8 cellular contexts compared by ENCODE assay signal in the genomic region with DNA sequence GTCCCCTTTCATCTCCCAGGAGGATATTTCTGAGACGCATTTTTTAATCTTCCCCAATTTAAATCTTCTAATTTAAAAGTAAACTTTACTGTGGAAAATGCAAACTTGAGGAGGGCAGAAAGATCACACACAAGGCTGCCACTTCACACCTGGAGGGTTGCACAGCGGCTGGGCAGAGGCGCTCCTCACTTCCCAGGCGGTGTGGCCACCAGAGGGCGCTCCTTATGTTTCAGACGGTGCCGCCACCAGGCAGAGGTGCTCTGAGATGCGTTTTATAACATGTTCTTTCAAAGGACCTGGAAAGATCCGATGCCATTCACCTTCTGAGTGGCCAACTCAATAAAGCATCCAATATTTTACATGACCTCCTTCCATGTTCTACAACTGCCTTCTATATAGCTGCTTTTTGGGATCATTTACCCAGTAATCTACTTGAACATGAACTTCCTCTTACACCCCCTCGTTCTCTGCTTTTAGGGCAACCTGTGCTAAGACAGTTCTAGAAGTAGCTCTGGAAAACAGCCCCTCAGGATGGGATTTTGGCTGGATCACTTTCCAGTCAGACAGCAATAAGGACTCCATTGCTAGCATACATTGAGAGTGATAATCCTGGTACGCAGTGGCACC. TPM values are rescaled to one million over a fixed set of nuclear protein-coding genes. Genes with fewer than 3 reads are reported as not detected.
A peak's percentile ranks its signal among the peaks of the same experiment; 100 is the strongest.
DNase-seq lines count a peak whose midpoint lies in the region; ATAC-seq and TF ChIP-seq lines count a peak whose summit lies in the region.

No MANE protein-coding gene starts in this region.

- no peaks in the 10 kb centered on the region for H3K36me3 ChIP-seq in SK-N-SH (replicated peaks in 1 of 2; ENCODE audit: control insufficient read depth in 1 of 2, insufficient read depth in 2 of 2, low read length in 1 of 2)
- no peaks in the 10 kb centered on the region for H3K36me3 ChIP-seq in thoracic aorta

- no peak overlapping the region for H3K27ac ChIP-seq in SK-N-SH (ENCODE audit: low read depth in 2 of 2, low read length in 1 of 2)
- no peak overlapping the region for H3K27ac ChIP-seq in thoracic aorta

- no peak for TF ChIP-seq EP300 in SK-N-SH (IDR thresholded peaks at IDR 0.05; ENCODE audit: borderline replicate concordance in 1 of 2, low read depth in 1 of 2, low read length in 1 of 2)

- H3K4me3 ChIP-seq in SK-N-SH (ENCODE audit: low read depth in 2 of 2, low read length in 1 of 2): no peak overlapping the region
- no peak overlapping the region for H3K4me3 ChIP-seq in thoracic aorta

- H3F3A ChIP-seq in SK-N-SH (replicated peaks; ENCODE audit: insufficient read depth): no peaks in the 10 kb centered on the region

- no peak overlapping the region for H3K4me3 Mint-ChIP-seq in glutamatergic neuron (ENCODE audit: unreplicated experiment)
- no peak overlapping the region for H3K4me3 Mint-ChIP-seq in activated T-helper 17 cell treated with anti-CD3 and anti-CD28 coated beads, Interleukin-2, amount 50 U/mL, for 72 hours

- WGBS in SK-N-SH (ENCODE audit: low lambda C conversion rate): 7% methylated on average over 11 of the region's 11 CpGs

- peak; percentile 72 for DNase-seq in activated effector memory CD4-positive, alpha-beta T cell treated with anti-CD3 and anti-CD28 coated beads, Interleukin-2, amount 50 U/mL, for 16 hours
- DNase-seq in activated effector memory CD4-positive, alpha-beta T cell treated with Interleukin-2 at 50 U/mL for 16 hours: no peak
- DNase-seq in SK-N-SH (peak; percentile 35), glutamatergic neuron (peak; percentile 73), thoracic aorta (ENCODE audit: low spot score) (no peak), DMS153 treated with DMSO at 0.1 percent for 48 hours (lab: John Stamatoyannopoulos, UW; ENCODE audit: unreplicated experiment) (no peak)
- DNase-seq in effector CD8-positive, alpha-beta T cell (lab: John Stamatoyannopoulos, UW): no peak

- no peaks in the 10 kb centered on the region for H3K79me2 ChIP-seq in SK-N-SH (ENCODE audit: insufficient read depth)

- no peaks in the 10 kb centered on the region for H3K9me3 ChIP-seq in SK-N-SH
- peaks cover 8% of the 10 kb centered on the region for H3K9me3 ChIP-seq in thoracic aorta

- H3K4me1 Mint-ChIP-seq in glutamatergic neuron (ENCODE audit: low read depth, unreplicated experiment): no peaks in the 10 kb centered on the region
- no peaks in the 10 kb centered on the region for H3K4me1 Mint-ChIP-seq in activated T-helper 17 cell treated with anti-CD3 and anti-CD28 coated beads, Interleukin-2, amount 50 U/mL, for 72 hours

- CTCF ChIA-PET in SK-N-SH (lab: Yijun Ruan, JAX): interaction anchor here (0.6 to 1.7 kb wide), 6 partner anchors 9 to 563 kb away, joined by 3 to 6 read pairs (median 4); no protein-coding TSS in a partner anchor

- H4K20me1 ChIP-seq in SK-N-SH (ENCODE audit: insufficient read depth): no peaks in the 10 kb centered on the region

- H3K27ac Mint-ChIP-seq in glutamatergic neuron (ENCODE audit: unreplicated experiment): no peak overlapping the region
- H3K27ac Mint-ChIP-seq in activated T-helper 17 cell treated with anti-CD3 and anti-CD28 coated beads, Interleukin-2, amount 50 U/mL, for 72 hours: no peak overlapping the region

- H3K27me3 ChIP-seq in SK-N-SH (ENCODE audit: insufficient read depth) (0 out of 2 replicates have a peak, but pooled peaks cover 4% of the 10 kb centered on the region), thoracic aorta (replicated peaks; ENCODE audit: insufficient read depth) (no peaks in the 10 kb centered on the region)

- H3K36me3 Mint-ChIP-seq in glutamatergic neuron (ENCODE audit: unreplicated experiment): peaks cover 17% of the 10 kb centered on the region
- H3K36me3 Mint-ChIP-seq in activated T-helper 17 cell treated with anti-CD3 and anti-CD28 coated beads, Interleukin-2, amount 50 U/mL, for 72 hours (ENCODE audit: low read depth): no peaks in the 10 kb centered on the region

- no peak for ATAC-seq in thoracic aorta (ENCODE audit: insufficient number of reproducible peaks, low FRiP score, low read depth)
- no peak for ATAC-seq in activated T-helper 17 cell treated with anti-CD3 and anti-CD28 coated beads, Interleukin-2, amount 50 U/mL, for 72 hours (replicated peaks)

- no peak overlapping the region for H3K9ac ChIP-seq in SK-N-SH

- peaks cover 3% of the 10 kb centered on the region for H3K9me3 Mint-ChIP-seq in glutamatergic neuron (ENCODE audit: unreplicated experiment)
- peaks cover 14% of the 10 kb centered on the region for H3K9me3 Mint-ChIP-seq in activated T-helper 17 cell treated with anti-CD3 and anti-CD28 coated beads, Interleukin-2, amount 50 U/mL, for 72 hours

- POLR2A ChIA-PET in SK-N-SH (lab: Yijun Ruan, JAX): no interaction called here

- TF ChIP-seq RAD21 in SK-N-SH (IDR thresholded peaks at IDR 0.05; ENCODE audit: low read length): peak; percentile 40

- H3K4me2 ChIP-seq in SK-N-SH: no peak overlapping the region

- no peaks in the 10 kb centered on the region for H3K4me1 ChIP-seq in SK-N-SH (ENCODE audit: control insufficient read depth in 1 of 2, insufficient read depth in 2 of 2, low read depth in 1 of 2, low read length in 1 of 2)
- no peaks in the 10 kb centered on the region for H3K4me1 ChIP-seq in thoracic aorta (ENCODE audit: control insufficient read depth in 1 of 2, low read depth in 2 of 2)

- H2AFZ ChIP-seq in SK-N-SH (ENCODE audit: low read depth): no peak overlapping the region

- no peaks in the 10 kb centered on the region for H3K27me3 Mint-ChIP-seq in glutamatergic neuron (ENCODE audit: unreplicated experiment)
- H3K27me3 Mint-ChIP-seq in activated T-helper 17 cell treated with anti-CD3 and anti-CD28 coated beads, Interleukin-2, amount 50 U/mL, for 72 hours: peaks cover 20% of the 10 kb centered on the region

- peak; percentile 56 for TF ChIP-seq CTCF in SK-N-SH (IDR thresholded peaks at IDR 0.05)
- peak; percentile 64 for TF ChIP-seq CTCF in glutamatergic neuron (IDR thresholded peaks at IDR 0.05; ENCODE audit: partially characterized antibody, unreplicated experiment)
- peak; percentile 55 for TF ChIP-seq CTCF in thoracic aorta (IDR thresholded peaks at IDR 0.05)

- H3K9me2 ChIP-seq in SK-N-SH: no peaks in the 10 kb centered on the region

TF ChIP-seq in SK-N-SH, 30 proteins besides CTCF, POLR2A, EP300 and RAD21:
- TF ChIP-seq NRF1 (IDR thresholded peaks at IDR 0.05; ENCODE audit: low read depth, low read length) (no peak), SMC3 (IDR thresholded peaks at IDR 0.05; ENCODE audit: low read depth, low read length) (peak; percentile 25; the same call in 1 of the 2 replicates)
TF ChIP-seq in SK-N-SH: peak in this region for 1.

RNA-seq across cellular contexts. Expression of a gene that starts 14.8 kb away (rescaled TPM):
- polyA plus RNA-seq in SK-N-SH (2012; rRNA removed): 1.2 and 1.7 TPM in 2 replicates
- polyA plus RNA-seq in SK-N-SH (2012; cell fraction: cytosol; rRNA removed): 1.2 and 1.6 TPM in 2 replicates
- polyA plus RNA-seq in SK-N-SH (2012; cell fraction: nucleus; rRNA removed): 2.3 and 2.8 TPM in 2 replicates
- 6.8 TPM for total RNA-seq in glutamatergic neuron (ENCODE audit: unreplicated experiment)
- total RNA-seq in thoracic aorta: 10 to 100 TPM; 14.9 to 26.4 TPM
- total RNA-seq in activated T-helper 17 cell treated with anti-CD3 and anti-CD28 coated beads, Interleukin-2, amount 50 U/mL, for 72 hours: under 1 TPM in 1 of 2 donors, not detected in 1; 0.11 TPM

Comparison
In these comparisons a context has a peak if more than half of its experiments do, and no peak if none do; other contexts are left out.
1. DNase-seq: peak in activated effector memory CD4-positive, alpha-beta T cell treated with anti-CD3 and anti-CD28 coated beads, Interleukin-2, amount 50 U/mL, for 16 hours (single experiment), SK-N-SH (single experiment) and glutamatergic neuron (single experiment); none in activated effector memory CD4-positive, alpha-beta T cell treated with Interleukin-2 at 50 U/mL for 16 hours (single experiment), thoracic aorta (single experiment), effector CD8-positive, alpha-beta T cell (single experiment) and DMS153 treated with DMSO at 0.1 percent for 48 hours (single experiment).
2. Peak in every context shown above with its lines, with median percentiles within 50 percentile points of each other: CTCF ChIP-seq.